8 cellular contexts compared by ENCODE assay signal in the genomic region with DNA sequence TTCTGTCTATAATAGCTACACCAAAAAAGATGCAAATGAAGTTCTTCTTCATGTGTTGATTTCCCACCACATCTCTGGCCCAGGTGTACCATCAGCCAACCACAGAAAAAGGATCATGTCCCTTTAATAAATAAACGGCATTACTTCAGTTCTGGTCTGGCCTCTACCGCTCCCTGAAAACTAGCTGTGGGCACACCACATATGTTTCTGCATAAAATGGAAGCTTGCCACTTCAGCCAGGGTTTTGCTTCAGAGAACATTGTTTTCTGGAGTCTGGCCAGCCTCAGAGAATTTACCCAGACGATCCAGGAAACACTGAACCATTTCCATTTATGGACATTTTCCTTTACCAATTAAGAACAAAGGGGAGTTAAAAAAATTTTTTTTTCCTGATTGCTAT. TPM values are rescaled to one million over a fixed set of nuclear protein-coding genes. Genes with fewer than 3 reads are reported as not detected.
A peak's percentile ranks its signal among the peaks of the same experiment; 100 is the strongest.
DNase-seq lines count a peak whose midpoint lies in the region; ATAC-seq and TF ChIP-seq lines count a peak whose summit lies in the region.

No MANE protein-coding gene starts in this region.

- BruUV-seq in PC-3 (replicated peaks; lab: Mats Ljungman, UMichigan): no TSS peak

- ATAC-seq in GM19043 (IDR thresholded peaks at IDR 0.05; ENCODE audit: low read depth, unreplicated experiment) (peak; percentile 44), PC-3 (no peak), GM18498 (IDR thresholded peaks at IDR 0.05; ENCODE audit: unreplicated experiment) (no peak), GM18867 (IDR thresholded peaks at IDR 0.05; ENCODE audit: unreplicated experiment) (no peak)

- peak overlapping the region; percentile 63; the same call in 1 of the 2 replicates for H2AFZ ChIP-seq in PC-3 (ENCODE audit: low read length)

- intact Hi-C loops in PC-3 (cut with micrococcal nuclease): loop anchor here (2.0 to 10.0 kb wide), 2 partner anchors 15 to 105 kb away; no protein-coding TSS in a partner anchor

- H3K36me3 ChIP-seq in PC-3 (ENCODE audit: low read depth, low read length) (no peaks in the 10 kb centered on the region), skeletal muscle tissue (ENCODE audit: control insufficient read depth in 3 of 3, insufficient read depth in 3 of 3, low read length in 3 of 3) (no peaks in the 10 kb centered on the region)

- H3K9me2 ChIP-seq in PC-3 (replicated peaks; ENCODE audit: low read length): no peaks in the 10 kb centered on the region

- H3K27ac ChIP-seq in PC-3 (ENCODE audit: low read length): peak overlapping the region; percentile 78
- H3K27ac ChIP-seq in skeletal muscle tissue (ENCODE audit: low read depth, low read length): peak overlapping the region; percentile 34

- no peaks in the 10 kb centered on the region for H3K79me2 ChIP-seq in PC-3 (ENCODE audit: low read length)

- no peaks in the 10 kb centered on the region for H3K9me3 ChIP-seq in PC-3 (ENCODE audit: low read length)
- no peaks in the 10 kb centered on the region for H3K9me3 ChIP-seq in skeletal muscle tissue (ENCODE audit: control insufficient read depth in 3 of 3, low read length in 3 of 3)

- POLR2A ChIA-PET in PC-3 (lab: Charles Lee; ENCODE audit: unreplicated experiment): no interaction called here

- no peaks in the 10 kb centered on the region for H3F3A ChIP-seq in PC-3 (ENCODE audit: low read length, unreplicated experiment)

- peak overlapping the region; percentile 29 for H3K4me2 ChIP-seq in PC-3 (ENCODE audit: low read length)

- DNase-seq in PC-3: peak; percentile 35
- peak; percentile 92 for DNase-seq in fibroblast of the conjunctiva (ENCODE audit: low read depth)
- DNase-seq in HT-29 (ENCODE audit: low spot score): no peak
- DNase-seq in activated gamma-delta T cell treated with Interleukin-2 at 50 U/mL for 16 hours: no peak

- TF ChIP-seq CTCF in PC-3 (conservative IDR thresholded peaks at IDR 0.05; ENCODE audit: low read depth, low read length): no peak

- CTCF ChIA-PET in PC-3 (lab: Charles Lee): no interaction called here

- no peaks in the 10 kb centered on the region for H3K27me3 ChIP-seq in PC-3 (ENCODE audit: low read length)
- H3K27me3 ChIP-seq in skeletal muscle tissue (ENCODE audit: control insufficient read depth in 3 of 3, insufficient read depth in 3 of 3, low read length in 3 of 3): no peaks in the 10 kb centered on the region

- H3K9ac ChIP-seq in PC-3 (ENCODE audit: low read length) (peak overlapping the region; percentile 46), skeletal muscle tissue (ENCODE audit: low read depth in 1 of 3, low read length in 3 of 3) (peak overlapping the region in 1 of 3 donors; percentile 13)

- H3K4me3 ChIP-seq in PC-3 (ENCODE audit: low read length): no peak overlapping the region
- peak overlapping the region in 1 of 3 donors; percentile 3 for H3K4me3 ChIP-seq in skeletal muscle tissue (ENCODE audit: low read length in 3 of 3)

- H3K4me1 ChIP-seq in PC-3 (ENCODE audit: insufficient read depth, low read length): peaks cover 25% of the 10 kb centered on the region
- H3K4me1 ChIP-seq in skeletal muscle tissue (ENCODE audit: control insufficient read depth in 3 of 3, insufficient read depth in 3 of 3, low read length in 3 of 3): peaks cover 0 to 5% (median 0%) of the 10 kb centered on the region in 3 donors

- no peaks in the 10 kb centered on the region for H4K20me1 ChIP-seq in PC-3 (ENCODE audit: low read length)

RNA-seq across cellular contexts. Expression of a gene that starts 5.9 kb away (rescaled TPM):
- 105 and 127 TPM in 2 replicates for total RNA-seq in PC-3 (2014; rRNA removed)
- 0.52 TPM for total RNA-seq in skeletal muscle tissue
- total RNA-seq in HT-29 (2014; rRNA removed; shearing (Covaris generic)): 4.3 and 5.0 TPM in 2 replicates

Comparison
In these comparisons a context has a peak if more than half of its experiments do, and no peak if none do; other contexts are left out.
1. DNase-seq: peak in PC-3 (single experiment) and fibroblast of the conjunctiva (single experiment); none in HT-29 (single experiment) and activated gamma-delta T cell treated with Interleukin-2 at 50 U/mL for 16 hours (single experiment).
2. RNA of a gene that starts 5.9 kb away (total RNA-seq): 105 to 127 TPM in PC-3; 4.3 to 5.0 TPM in HT-29 and 0.52 TPM in skeletal muscle tissue (single experiment); every median in the first group is over 10 times any median in the second.